In the genomic region with DNA sequence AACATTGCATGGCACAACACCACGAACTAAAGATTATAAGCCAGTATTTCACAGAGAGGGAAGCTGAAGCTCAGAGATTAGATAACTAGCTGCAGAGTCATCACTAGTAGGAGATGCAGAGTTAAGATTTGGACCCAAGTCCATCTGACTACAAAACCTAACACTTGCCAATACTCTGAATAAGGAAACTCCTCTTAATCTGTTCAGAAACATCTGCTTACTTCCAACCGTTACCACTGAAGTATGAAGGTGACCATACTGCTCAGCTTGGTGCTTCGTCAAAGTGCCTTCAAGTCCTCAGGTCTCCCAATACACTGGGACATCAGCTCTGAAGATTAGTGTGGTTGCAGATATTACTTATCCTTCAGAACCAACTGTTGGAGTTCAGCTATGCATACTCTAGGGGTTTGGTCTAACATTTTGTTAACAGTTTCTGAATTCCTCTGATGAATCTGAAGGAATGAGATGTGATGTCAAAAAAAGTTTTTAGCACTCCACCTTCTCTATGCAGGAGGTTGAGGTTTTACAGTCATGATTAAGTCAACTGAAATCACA, we compare ENCODE assay signal across 18 cellular contexts.
"Had no signal": no experiment of that assay in that cellular context is flagged by ENCODE, and none has a peak within 500 bp of the region (broad histone marks: within the 10 kb centered on the region; RNA-seq: fewer than 3 reads in every experiment).

No MANE protein-coding gene starts in this region.

- ATAC-seq: activated CD4-positive, CD25-positive, alpha-beta regulatory T cell treated with anti-CD3 and anti-CD28 coated beads, Interleukin-2, amount 50 U/mL, for 24 hours; activated CD8-positive, alpha-beta T cell treated with anti-CD3 and anti-CD28 coated beads, Interleukin-2, amount 10 ng/mL, durations not matched to agents 7 days and 5 days; activated naive CD8-positive, alpha-beta T cell treated with anti-CD3 and anti-CD28 coated beads, Interleukin-2, amount 50 U/mL, for 24 hours; left colon; stimulated activated naive CD8-positive, alpha-beta T cell treated with anti-CD3 and anti-CD28 coated beads, Interleukin-15, amount 100 ng/mL, for 72 hours had no signal

- H3K36me3 ChIP-seq: lower lobe of right lung, suprapubic skin had no signal

- FAIRE-seq: endometrium had no signal

- H3K9me3 ChIP-seq: lower lobe of right lung, suprapubic skin had no signal

- H3K27ac ChIP-seq: coronary artery, lower lobe of right lung, suprapubic skin had no signal

- H3K4me1 ChIP-seq: lower lobe of right lung, suprapubic skin had no signal

- DNase-seq: activated CD4-positive, alpha-beta T cell treated with anti-CD3 and anti-CD28 coated beads, Interleukin-2, amount 10 ng/mL, durations not matched to agents 7 days and 5 days; activated CD8-positive, alpha-beta T cell treated with anti-CD3 and anti-CD28 coated beads, Interleukin-2, amount 10 ng/mL, durations not matched to agents 7 days and 5 days; activated naive CD4-positive, alpha-beta T cell treated with anti-CD3 and anti-CD28 coated beads, Interleukin-2, amount 10 ng/mL, durations not matched to agents 7 days and 5 days; activated naive CD8-positive, alpha-beta T cell treated with anti-CD3 and anti-CD28 coated beads, Interleukin-2, amount 50 U/mL, for 24 hours; activated T-cell treated with anti-CD3 and anti-CD28 coated beads, Interleukin-2, amount 50 U/mL, for 24 hours; aorta; left colon; lower lobe of right lung; midbrain; occipital lobe; posterior cingulate gyrus; retina; stimulated activated CD4-positive, alpha-beta T cell treated with anti-CD3 and anti-CD28 coated beads, Interleukin-2, amount 100 ng/mL, for 24 hours; stimulated activated naive CD8-positive, alpha-beta T cell treated with anti-CD3 and anti-CD28 coated beads, Interleukin-15, amount 100 ng/mL, for 72 hours had no signal

- H3K4me3 ChIP-seq: coronary artery, lower lobe of right lung, suprapubic skin had no signal

- H3K27me3 ChIP-seq: suprapubic skin had no signal
